ENCODE assay signal across 13 cellular contexts in the genomic region with DNA sequence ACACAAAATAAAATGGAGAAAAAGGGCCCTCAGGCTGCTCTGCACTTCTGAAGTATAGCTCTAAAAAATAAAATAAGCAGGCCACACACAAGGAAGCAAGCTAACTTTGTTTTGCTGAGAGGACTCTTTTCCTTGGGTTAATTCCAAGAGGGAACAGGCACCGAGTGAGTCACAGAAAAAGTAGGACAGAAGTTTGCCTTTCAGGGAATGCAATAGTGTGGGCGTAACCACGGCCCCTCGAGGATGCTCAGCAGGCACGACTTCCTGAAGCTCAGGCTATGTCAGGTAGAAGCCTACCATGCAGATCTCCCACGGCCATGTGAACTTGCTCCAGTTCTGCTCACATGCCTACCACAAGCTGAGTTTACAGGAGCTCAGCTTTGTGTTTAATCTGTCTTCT. TPM values are rescaled to one million over a fixed set of nuclear protein-coding genes. Genes with fewer than 3 reads are reported as not detected.
DNase-seq lines count a peak whose midpoint lies in the region; ATAC-seq, FAIRE-seq and TF ChIP-seq lines count a peak whose summit lies in the region.
"Had no signal": no experiment of that assay in that cellular context is flagged by ENCODE, and none has a peak within 500 bp of the region (broad histone marks: within the 10 kb centered on the region; RNA-seq: fewer than 3 reads in every experiment).

No MANE protein-coding gene starts in this region.

- ATAC-seq in HG03439 (IDR thresholded peaks at IDR 0.05; ENCODE audit: unreplicated experiment): no peak

- no peak for TF ChIP-seq CTCF in bronchial epithelial cell (IDR thresholded peaks at IDR 0.05; ENCODE audit: insufficient read depth, low read length, severe bottlenecking)

- DNase-seq in GOT3 (lab: John Stamatoyannopoulos, UW) (peak; percentile 4), bronchial epithelial cell (ENCODE audit: low read depth) (peak; percentile 67), iris pigment epithelial cell (ENCODE audit: low read depth) (peak; percentile 28), stromal cell of bone marrow (ENCODE audit: low read depth) (peak; percentile 72), NCI-H2107 treated with DMSO at 0.1 percent for 48 hours (lab: John Stamatoyannopoulos, UW; ENCODE audit: unreplicated experiment) (no peak), KG1 (lab: John Stamatoyannopoulos, UW) (no peak)
- DNase-seq in stimulated activated CD4-positive, alpha-beta T cell treated with anti-CD3 and anti-CD28 coated beads, Interleukin-2, amount 100 ng/mL, for 24 hours: no peak
- DNase-seq: activated B cell treated with CpG ODN at 0.5 μM for 24 hours, DMS79 treated with DMSO at 0.1 percent for 48 hours, NCI-H1694, Peyer's patch had no signal

- no peaks in the 10 kb centered on the region for H3K27me3 ChIP-seq in bronchial epithelial cell (ENCODE audit: control insufficient read depth, insufficient read depth, low read length)
- H3K27me3 ChIP-seq: Peyer's patch had no signal

- no peak for FAIRE-seq in bronchial epithelial cell (lab: Jason Lieb, UNC)

- H3K36me3 ChIP-seq in bronchial epithelial cell (ENCODE audit: control insufficient read depth, insufficient read depth, low read length): no peaks in the 10 kb centered on the region
- H3K36me3 ChIP-seq: Peyer's patch, uterus had no signal

- no peak overlapping the region for H3K4me3 ChIP-seq in bronchial epithelial cell (ENCODE audit: low read depth, low read length)
- H3K4me3 ChIP-seq: Peyer's patch, uterus had no signal

RNA-seq across cellular contexts. Expression of gene PPP1R2C, which starts 22.1 kb away (rescaled TPM):
- total RNA-seq in bronchial epithelial cell: not detected in 2 replicates
- total RNA-seq: activated B cell treated with CpG ODN at 0.5 μM for 24 hours, Peyer's patch, uterus had no signal

Comparison
In these comparisons a context has a peak if more than half of its experiments do, and no peak if none do; other contexts are left out.
1. DNase-seq: peak in GOT3 (single experiment), bronchial epithelial cell (single experiment), iris pigment epithelial cell (single experiment) and stromal cell of bone marrow (single experiment); none in NCI-H2107 treated with DMSO at 0.1 percent for 48 hours (single experiment), stimulated activated CD4-positive, alpha-beta T cell treated with anti-CD3 and anti-CD28 coated beads, Interleukin-2, amount 100 ng/mL, for 24 hours (0 of 2) and KG1 (single experiment).